12 cellular contexts compared by ENCODE assay signal in genomic region chr14:29851397-29851796, GRCh38.
"Had no signal": no experiment of that assay in that cellular context is flagged by ENCODE, and none has a peak within 500 bp of the region (broad histone marks: within the 10 kb centered on the region; RNA-seq: fewer than 3 reads in every experiment).

No MANE protein-coding gene starts in this region.

- H3K4me3 ChIP-seq: adrenal gland, breast epithelium, neural progenitor cell, ovary, tibial artery had no signal

- DNase-seq: activated CD4-positive, alpha-beta memory T cell treated with anti-CD3 and anti-CD28 coated beads for 36 hours; activated CD8-positive, alpha-beta memory T cell treated with anti-CD3 and anti-CD28 coated beads, Interleukin-2, amount 10 ng/mL, durations not matched to agents 7 days and 5 days; activated effector memory CD4-positive, alpha-beta T cell treated with Interleukin-2 at 50 U/mL for 16 hours; activated T-cell treated with anti-CD3 and anti-CD28 coated beads, Interleukin-2, amount 50 U/mL, for 4 hours; adrenal gland; foreskin melanocyte; naive B cell; ovary; tibial artery; WERI-Rb-1 had no signal
